Comparison of ENCODE assay signal across 19 cellular contexts in genomic region chr9:113659039-113659438, GRCh38.
"Had no signal": no experiment of that assay in that cellular context is flagged by ENCODE, and none has a peak within 500 bp of the region (broad histone marks: within the 10 kb centered on the region; RNA-seq: fewer than 3 reads in every experiment).

No MANE protein-coding gene starts in this region.

- H3K4me2 ChIP-seq: hepatocyte had no signal

- H3K27ac ChIP-seq: cardiac muscle cell, hepatocyte, testis, upper lobe of left lung, VCaP had no signal

- H3K4me3 ChIP-seq: cardiac muscle cell, hepatocyte, left ventricle myocardium inferior, mucosa of descending colon, testis, upper lobe of left lung had no signal

- H3K9me3 ChIP-seq: left ventricle myocardium inferior, mucosa of descending colon, testis, upper lobe of left lung had no signal

- H3K27me3 ChIP-seq: cardiac muscle cell, testis, upper lobe of left lung had no signal

- H3K36me3 ChIP-seq: cardiac muscle cell, left ventricle myocardium inferior, upper lobe of left lung had no signal

- H2AFZ ChIP-seq: hepatocyte had no signal

- DNase-seq: activated CD4-positive, alpha-beta T cell treated with anti-CD3 and anti-CD28 coated beads for 1 hour; activated CD8-positive, alpha-beta memory T cell treated with anti-CD3 and anti-CD28 coated beads for 24 hours; activated effector memory CD4-positive, alpha-beta T cell treated with Interleukin-2 at 50 U/mL for 16 hours; activated naive CD4-positive, alpha-beta T cell treated with anti-CD3 and anti-CD28 coated beads, Interleukin-2, amount 10 ng/mL, durations not matched to agents 7 days and 5 days; activated T-cell treated with anti-CD3 and anti-CD28 coated beads, Interleukin-2, amount 50 U/mL, for 48 hours; dermis blood vessel endothelial cell; effector CD8-positive, alpha-beta T cell; foreskin melanocyte; left ventricle myocardium inferior; mucosa of descending colon; stimulated activated CD4-positive, alpha-beta T cell treated with anti-CD3 and anti-CD28 coated beads, Interleukin-2, amount 100 ng/mL, for 48 hours; stimulated activated CD8-positive, alpha-beta memory T cell treated with anti-CD3 and anti-CD28 coated beads, Interleukin-4, amount 100 ng/mL, for 48 hours; stimulated activated naive CD4-positive, alpha-beta T cell; T-cell; testis had no signal
